1 cellular context compared by ENCODE assay signal in genomic region chr9:121192959-121193645, GRCh38.
TF ChIP-seq lines count a peak whose summit lies in the region.

No MANE protein-coding gene starts in this region.

TF ChIP-seq in GM12878, 131 proteins besides CTCF, POLR2A, EP300 and RAD21 (continued from another document):
- no peak for TF ChIP-seq ZNF687 (IDR thresholded peaks at IDR 0.05)
- no peak for TF ChIP-seq JUNB (IDR thresholded peaks at IDR 0.05)
- no peak for TF ChIP-seq YY1 (IDR thresholded peaks at IDR 0.05; ENCODE audit: low read depth, low read length)
- TF ChIP-seq KAT2A (conservative IDR thresholded peaks at IDR 0.05; ENCODE audit: control insufficient read depth, low read depth, low read length) = no peak
- no peak for TF ChIP-seq SMC3 (IDR thresholded peaks at IDR 0.05; ENCODE audit: borderline replicate concordance, low read length)
- TF ChIP-seq CHD1 (IDR thresholded peaks at IDR 0.05; ENCODE audit: low read depth, low read length) = no peak
- TF ChIP-seq KLF5 (IDR thresholded peaks at IDR 0.05; ENCODE audit: partially characterized antibody) = no peak
